Comparison of ENCODE assay signal across 29 cellular contexts in the genomic region with DNA sequence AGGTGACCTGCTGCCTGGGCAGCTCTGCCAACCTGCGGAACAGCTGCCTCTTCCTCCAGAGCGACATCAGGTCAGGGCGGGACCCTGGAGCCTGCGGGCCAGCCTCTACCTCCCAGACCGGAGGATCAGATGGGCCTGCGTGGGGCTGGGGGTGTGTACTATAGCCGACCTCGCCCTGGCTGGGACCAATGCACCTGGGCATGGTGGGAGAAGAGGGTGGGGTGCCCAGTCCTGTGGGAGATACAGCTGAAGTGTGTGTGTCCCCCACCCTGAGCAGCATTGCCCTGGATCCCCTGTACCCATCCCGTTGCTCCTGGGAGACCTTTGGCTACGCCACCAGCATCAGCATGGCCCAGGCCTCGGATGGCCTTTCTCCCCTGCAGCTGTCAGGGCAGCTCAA.
"Had no signal": no experiment of that assay in that cellular context is flagged by ENCODE, and none has a peak within 500 bp of the region (broad histone marks: within the 10 kb centered on the region; RNA-seq: fewer than 3 reads in every experiment).

No MANE protein-coding gene starts in this region.

- H3K9me3 ChIP-seq: adrenal gland, body of pancreas, breast epithelium, Peyer's patch had no signal

- H3K36me3 ChIP-seq: breast epithelium had no signal

- DNase-seq: activated CD4-positive, alpha-beta T cell treated with anti-CD3 and anti-CD28 coated beads, Interleukin-2, amount 10 ng/mL, durations not matched to agents 24 days and 14 days; activated CD4-positive, alpha-beta T cell treated with anti-CD3 and anti-CD28 coated beads, Interleukin-2, amount 50 U/mL, for 4 hours; activated CD8-positive, alpha-beta T cell treated with anti-CD3 and anti-CD28 coated beads for 36 hours; activated gamma-delta T cell; activated naive CD4-positive, alpha-beta T cell treated with anti-CD3 and anti-CD28 coated beads for 36 hours; activated T-cell treated with anti-CD3 and anti-CD28 coated beads, Interleukin-2, amount 50 U/mL, for 24 hours; body of pancreas; NCI-H1092 treated with DMSO at 0.1 percent for 48 hours; NCI-H1417; NCI-H146; NCI-H187; NCI-H2029 treated with DMSO at 0.1 percent for 48 hours; NCI-H2107; NCI-H2171; NCI-H510A; NCI-H526; NCI-H748 treated with DMSO at 0.1 percent for 48 hours; NK-92 treated with Interleukin-12 subunit alpha and Interleukin-12 subunit beta, amount 100 ng/mL, for 24 hours; PC-3; Peyer's patch; RPMI8226; SIG-M5; T1000; WERI-Rb-1 had no signal

- H3K27ac ChIP-seq: adrenal gland, body of pancreas, breast epithelium, Peyer's patch, WERI-Rb-1 had no signal

- H3K27me3 Mint-ChIP-seq: activated CD4-positive, alpha-beta T cell treated with anti-CD3 and anti-CD28 coated beads, Interleukin-2, amount 10 ng/mL, durations not matched to agents 24 days and 14 days; activated CD8-positive, alpha-beta T cell treated with anti-CD3 and anti-CD28 coated beads for 36 hours; activated T-cell treated with anti-CD3 and anti-CD28 coated beads, Interleukin-2, amount 50 U/mL, for 24 hours had no signal

- H3K27me3 ChIP-seq: adrenal gland, body of pancreas, breast epithelium, Peyer's patch had no signal

- H3K4me3 ChIP-seq: adrenal gland, body of pancreas, breast epithelium, Peyer's patch had no signal

- H3K4me3 Mint-ChIP-seq: activated CD4-positive, alpha-beta T cell treated with anti-CD3 and anti-CD28 coated beads, Interleukin-2, amount 10 ng/mL, durations not matched to agents 24 days and 14 days; activated CD8-positive, alpha-beta T cell treated with anti-CD3 and anti-CD28 coated beads for 36 hours; activated naive CD4-positive, alpha-beta T cell treated with anti-CD3 and anti-CD28 coated beads for 36 hours; activated T-cell treated with anti-CD3 and anti-CD28 coated beads, Interleukin-2, amount 50 U/mL, for 24 hours had no signal

- ATAC-seq: activated CD8-positive, alpha-beta T cell treated with anti-CD3 and anti-CD28 coated beads for 36 hours; activated naive CD4-positive, alpha-beta T cell treated with anti-CD3 and anti-CD28 coated beads, Interleukin-2, amount 50 U/mL, for 72 hours; body of pancreas; PC-3; Right ventricle myocardium inferior had no signal

- H3K9me3 Mint-ChIP-seq: activated CD4-positive, alpha-beta T cell treated with anti-CD3 and anti-CD28 coated beads, Interleukin-2, amount 10 ng/mL, durations not matched to agents 24 days and 14 days; activated CD8-positive, alpha-beta T cell treated with anti-CD3 and anti-CD28 coated beads for 36 hours; activated naive CD4-positive, alpha-beta T cell treated with anti-CD3 and anti-CD28 coated beads for 36 hours; activated naive CD4-positive, alpha-beta T cell treated with anti-CD3 and anti-CD28 coated beads, Interleukin-2, amount 50 U/mL, for 72 hours; activated T-cell treated with anti-CD3 and anti-CD28 coated beads, Interleukin-2, amount 50 U/mL, for 24 hours; activated T-helper 2 cell treated with anti-CD3 and anti-CD28 coated beads, Interferon-gamma antibody, Interleukin-2, Interleukin-4, amounts not matched to agents 10 μg/mL and 5 μg/mL and 100 μg/mL, durations not matched to agents 14 hours and 24 hours and 36 hours had no signal

- H3K27ac Mint-ChIP-seq: activated CD4-positive, alpha-beta T cell treated with anti-CD3 and anti-CD28 coated beads, Interleukin-2, amount 10 ng/mL, durations not matched to agents 24 days and 14 days; activated CD8-positive, alpha-beta T cell treated with anti-CD3 and anti-CD28 coated beads for 36 hours; activated naive CD4-positive, alpha-beta T cell treated with anti-CD3 and anti-CD28 coated beads for 36 hours; activated naive CD4-positive, alpha-beta T cell treated with anti-CD3 and anti-CD28 coated beads, Interleukin-2, amount 50 U/mL, for 72 hours; activated T-cell treated with anti-CD3 and anti-CD28 coated beads, Interleukin-2, amount 50 U/mL, for 24 hours; activated T-helper 2 cell treated with anti-CD3 and anti-CD28 coated beads, Interferon-gamma antibody, Interleukin-2, Interleukin-4, amounts not matched to agents 10 μg/mL and 5 μg/mL and 100 μg/mL, durations not matched to agents 14 hours and 24 hours and 36 hours had no signal
